Comparison of ENCODE assay signal across 16 cellular contexts in the genomic region with DNA sequence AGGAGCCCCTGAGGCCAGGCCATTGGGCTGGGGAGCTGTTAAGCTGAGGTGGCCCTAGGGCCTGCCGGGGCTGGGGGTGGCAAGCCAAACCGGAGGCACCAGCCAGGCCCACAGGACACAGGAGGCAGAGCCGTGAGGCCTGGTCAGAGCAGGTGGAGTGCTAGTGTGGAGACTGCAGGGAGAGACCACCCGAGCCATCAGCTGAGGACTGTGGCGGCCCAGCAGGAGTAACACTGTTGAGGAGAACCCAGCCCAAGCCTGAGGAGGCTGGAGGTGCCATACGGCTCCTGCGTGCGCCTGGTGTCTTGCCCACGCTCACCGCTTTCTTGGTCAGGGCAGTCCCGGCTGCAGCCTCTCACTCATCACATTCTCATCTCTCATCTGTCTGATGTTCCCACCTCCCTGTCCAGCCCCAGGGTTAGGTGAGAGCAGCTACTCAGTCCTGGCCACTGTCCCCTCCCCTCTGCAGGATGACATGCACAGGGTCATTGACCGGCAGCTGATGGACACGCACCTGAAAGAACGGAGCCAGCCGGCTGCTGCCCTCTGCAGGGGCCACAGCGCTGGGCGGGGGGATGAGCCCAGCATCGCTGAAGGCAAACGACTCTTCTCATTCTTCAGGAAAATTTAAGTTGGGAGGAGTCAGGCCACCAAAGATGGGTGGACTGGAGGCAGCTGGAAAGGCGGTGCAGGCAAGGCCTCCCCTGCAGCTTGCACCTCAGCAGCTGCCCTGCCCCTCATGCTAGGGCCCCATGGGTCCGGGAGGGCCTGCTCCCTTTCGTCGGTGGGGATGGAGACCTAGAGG. TPM values are rescaled to one million over a fixed set of nuclear protein-coding genes. Genes with fewer than 3 reads are reported as not detected.
DNase-seq lines count a peak whose midpoint lies in the region; ATAC-seq, FAIRE-seq and TF ChIP-seq lines count a peak whose summit lies in the region.
"Had no signal": no experiment of that assay in that cellular context is flagged by ENCODE, and none has a peak within 500 bp of the region (broad histone marks: within the 10 kb centered on the region; RNA-seq: fewer than 3 reads in every experiment).

No MANE protein-coding gene starts in this region.

- 93% methylated on average over 20 of the region's 23 CpGs for WGBS in A549 (ENCODE audit: missing lambda C conversion rate)

- peaks cover 0 to 10% (median 7%) of the 10 kb centered on the region in 7 donors for H3K4me1 Mint-ChIP-seq in naive thymus-derived CD4-positive, alpha-beta T cell

- no peak for TF ChIP-seq EP300 in A549 (IDR thresholded peaks at IDR 0.05)

- peak; percentile 7 to 9; a peak in 3 of 6 replicates for ATAC-seq in A549
- peak; percentile 26 for ATAC-seq in naive thymus-derived CD4-positive, alpha-beta T cell
- ATAC-seq: PC-3 had no signal

- peak overlapping the region in 3 of 9 donors; percentile 17 to 80 (median 70) for H3K27ac Mint-ChIP-seq in naive thymus-derived CD4-positive, alpha-beta T cell

- H3K9me3 Mint-ChIP-seq in naive thymus-derived CD4-positive, alpha-beta T cell, result peaks cover 0 to 2% (median 0%) of the 10 kb centered on the region in 11 donors

- intact Hi-C loops in naive thymus-derived CD4-positive, alpha-beta T cell (cut with micrococcal nuclease), result no loop called here

- H3K4me3 ChIP-seq in A549, result no peak overlapping the region
- no peak overlapping the region for H3K4me3 ChIP-seq in naive thymus-derived CD4-positive, alpha-beta T cell (ENCODE audit: low read length)
- H3K4me3 ChIP-seq: GM12878, heart right ventricle, thoracic aorta had no signal

- H3K4me2 ChIP-seq in A549, result no peak overlapping the region
- H3K4me2 ChIP-seq: SK-N-SH had no signal

- H3K27me3 Mint-ChIP-seq in naive thymus-derived CD4-positive, alpha-beta T cell, result no peaks in the 10 kb centered on the region

- TF ChIP-seq CTCF in A549 (IDR thresholded peaks at IDR 0.05), result no peak

- H3K4me3 Mint-ChIP-seq in naive thymus-derived CD4-positive, alpha-beta T cell, result no peak overlapping the region

- H3K36me3 Mint-ChIP-seq in naive thymus-derived CD4-positive, alpha-beta T cell, result peaks cover 0 to 9% (median 5%) of the 10 kb centered on the region in 5 donors

- no peak for TF ChIP-seq RAD21 in A549 (conservative IDR thresholded peaks at IDR 0.05 in 1 of 2, IDR thresholded peaks at IDR 0.05 in 1 of 2)

- no peaks in the 10 kb centered on the region for H3K9me3 ChIP-seq in A549
- no peaks in the 10 kb centered on the region for H3K9me3 ChIP-seq in naive thymus-derived CD4-positive, alpha-beta T cell (ENCODE audit: control insufficient read depth in 2 of 3, low read length in 3 of 3)
- H3K9me3 ChIP-seq: heart right ventricle, SK-N-SH, thoracic aorta had no signal

- TF ChIP-seq POLR2A in A549 (IDR thresholded peaks at IDR 0.05; ENCODE audit: low read length) (no peak), GM12891 (IDR thresholded peaks at IDR 0.05; ENCODE audit: low read depth, low read length) (no peak; the same call in 1 of the 2 replicates)

- peaks cover 2% of the 10 kb centered on the region; the same call in 2 of the 3 replicates for H3K4me1 ChIP-seq in A549
- H3K4me1 ChIP-seq in naive thymus-derived CD4-positive, alpha-beta T cell (ENCODE audit: control insufficient read depth in 2 of 2, insufficient read depth in 2 of 2, low read length in 2 of 2), result no peaks in the 10 kb centered on the region

- peaks cover 0 to 72% (median 0%) of the 10 kb centered on the region in 3 experiments for H3K36me3 ChIP-seq in naive thymus-derived CD4-positive, alpha-beta T cell (ENCODE audit: control insufficient read depth in 2 of 3, insufficient read depth in 3 of 3, low read length in 3 of 3)

- no peak for DNase-seq in A549 (ENCODE audit: low read depth in 1 of 2, low spot score in 1 of 2)
- no peak for DNase-seq in GM12891 (ENCODE audit: insufficient read length, low spot score)
- no peak for DNase-seq in naive thymus-derived CD4-positive, alpha-beta T cell
- no peak for DNase-seq in germinal center (ENCODE audit: low spot score)
- DNase-seq in activated CD4-positive, CD25-positive, alpha-beta regulatory T cell (lab: John Stamatoyannopoulos, UW), result no peak
- no peak for DNase-seq in NCI-H2171 (lab: John Stamatoyannopoulos, UW)
- DNase-seq: heart right ventricle; NCI-H510A treated with DMSO at 0.1 percent for 48 hours; PC-3; stimulated activated CD4-positive, alpha-beta T cell treated with anti-CD3 and anti-CD28 coated beads, Interleukin-4, amount 100 ng/mL, for 24 hours; T1000 had no signal

- no peaks in the 10 kb centered on the region for H3K27me3 ChIP-seq in naive thymus-derived CD4-positive, alpha-beta T cell (ENCODE audit: control insufficient read depth in 2 of 2, insufficient read depth in 2 of 2, low read length in 2 of 2)
- H3K27me3 ChIP-seq: heart right ventricle had no signal

- H3K27ac ChIP-seq in A549 (no peak overlapping the region), cingulate gyrus (ENCODE audit: low read depth, low read length) (peak overlapping the region; percentile 4)
- no peak overlapping the region for H3K27ac ChIP-seq in naive thymus-derived CD4-positive, alpha-beta T cell (ENCODE audit: low read depth, low read length)
- H3K27ac ChIP-seq: heart right ventricle, thoracic aorta had no signal

- CTCF ChIA-PET in A549 (lab: Yijun Ruan, JAX), result interaction anchor here (0.6 to 1.2 kb wide), 2 partner anchors 109 to 136 kb away, joined by 3 read pairs; no protein-coding TSS in a partner anchor
- CTCF ChIA-PET in naive thymus-derived CD4-positive, alpha-beta T cell (lab: Charles Lee), result no interaction called here

- POLR2A ChIA-PET in A549 (lab: Yijun Ruan, JAX), result no interaction called here
- POLR2A ChIA-PET in naive thymus-derived CD4-positive, alpha-beta T cell (lab: Charles Lee), result no interaction called here

- no peak for FAIRE-seq in A549 (lab: Jason Lieb, UNC)
- FAIRE-seq in GM12891 (lab: Jason Lieb, UNC), result no peak
- FAIRE-seq: GM12878, kidney had no signal

TF ChIP-seq in A549, 52 proteins besides CTCF, POLR2A, EP300 and RAD21 (continues in another document):
- TF ChIP-seq FOSL2 (IDR thresholded peaks at IDR 0.05) (no peak), FOSL2 (CRISPR knock-in tag; IDR thresholded peaks at IDR 0.05) (no peak), RARB (CRISPR knock-in tag; IDR thresholded peaks at IDR 0.05) (no peak), HDAC2 (IDR thresholded peaks at IDR 0.05) (no peak), MYC (IDR thresholded peaks at IDR 0.05; ENCODE audit: borderline replicate concordance, low read length) (no peak)
- TF ChIP-seq, protein P1, sequence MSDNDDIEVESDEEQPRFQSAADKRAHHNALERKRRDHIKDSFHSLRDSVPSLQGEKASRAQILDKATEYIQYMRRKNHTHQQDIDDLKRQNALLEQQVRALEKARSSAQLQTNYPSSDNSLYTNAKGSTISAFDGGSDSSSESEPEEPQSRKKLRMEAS (IDR thresholded peaks at IDR 0.05), result no peak
- TF ChIP-seq, protein P2, sequence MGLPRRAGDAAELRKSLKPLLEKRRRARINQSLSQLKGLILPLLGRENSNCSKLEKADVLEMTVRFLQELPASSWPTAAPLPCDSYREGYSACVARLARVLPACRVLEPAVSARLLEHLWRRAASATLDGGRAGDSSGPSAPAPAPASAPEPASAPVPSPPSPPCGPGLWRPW (IDR thresholded peaks at IDR 0.05), result no peak
- TF ChIP-seq, protein P3, sequence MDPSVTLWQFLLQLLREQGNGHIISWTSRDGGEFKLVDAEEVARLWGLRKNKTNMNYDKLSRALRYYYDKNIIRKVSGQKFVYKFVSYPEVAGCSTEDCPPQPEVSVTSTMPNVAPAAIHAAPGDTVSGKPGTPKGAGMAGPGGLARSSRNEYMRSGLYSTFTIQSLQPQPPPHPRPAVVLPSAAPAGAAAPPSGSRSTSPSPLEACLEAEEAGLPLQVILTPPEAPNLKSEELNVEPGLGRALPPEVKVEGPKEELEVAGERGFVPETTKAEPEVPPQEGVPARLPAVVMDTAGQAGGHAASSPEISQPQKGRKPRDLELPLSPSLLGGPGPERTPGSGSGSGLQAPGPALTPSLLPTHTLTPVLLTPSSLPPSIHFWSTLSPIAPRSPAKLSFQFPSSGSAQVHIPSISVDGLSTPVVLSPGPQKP (IDR thresholded peaks at IDR 0.05; ENCODE audit: low read depth, low read length), result no peak

TF ChIP-seq in GM12891, 5 proteins besides CTCF, POLR2A, EP300 and RAD21:
- peak; percentile 53; the same call in 1 of the 2 replicates for TF ChIP-seq POLR2AphosphoS5 (IDR thresholded peaks at IDR 0.05; ENCODE audit: low read depth, low read length)
- TF ChIP-seq TAF1 (IDR thresholded peaks at IDR 0.05; ENCODE audit: low read depth, low read length), result no peak

RNA-seq across cellular contexts. Expression of a gene that starts 23.8 kb away (rescaled TPM):
- 42.0 and 67.6 TPM in 2 replicates for polyA plus RNA-seq in A549 (2011; rRNA removed)
- polyA plus RNA-seq in A549 (2012; cell fraction: cytosol; rRNA removed), result 56.7 and 71.7 TPM in 2 replicates
- 77.2 and 90.4 TPM in 2 replicates for polyA plus RNA-seq in A549 (2012; cell fraction: nucleus; rRNA removed)
- 44.0 to 49.5 TPM (median 47.8 TPM) in 3 replicates for polyA plus RNA-seq in A549 (2017; fragmentation: RNase III; extraction: RNeasy Plus Mini Kit Qiagen cat#74134 plus additional on column Dnase treatment)
- polyA minus RNA-seq in A549 (2011; rRNA and poly(A)+ RNA removed), result 66.2 and 96.5 TPM in 2 replicates
- 41.4 TPM for polyA plus RNA-seq in GM12891 (2012; ENCODE audit: low read depth, missing spikeins)
- total RNA-seq in naive thymus-derived CD4-positive, alpha-beta T cell, result 10 to 100 TPM; 45.8 to 77.3 (median 59.3) TPM
- polyA plus RNA-seq in naive thymus-derived CD4-positive, alpha-beta T cell, result 10 to 100 TPM; 14.5 to 21.0 TPM
